Comparison of ENCODE assay signal across 20 cellular contexts in genomic region chr2:104563398-104564024, GRCh38.
"Had no signal": no experiment of that assay in that cellular context is flagged by ENCODE, and none has a peak within 500 bp of the region (broad histone marks: within the 10 kb centered on the region; RNA-seq: fewer than 3 reads in every experiment).

No MANE protein-coding gene starts in this region.

- FAIRE-seq: colon, islet of Langerhans had no signal

- H3K36me3 ChIP-seq: adrenal gland, lower lobe of right lung, sigmoid colon, upper lobe of left lung, WERI-Rb-1 had no signal

- H3K9me3 ChIP-seq: adrenal gland, lower lobe of right lung, sigmoid colon, testis, upper lobe of left lung had no signal

- H3K4me1 ChIP-seq: adrenal gland, lower lobe of right lung, sigmoid colon, testis, upper lobe of left lung had no signal

- H3K27ac ChIP-seq: adrenal gland, dorsolateral prefrontal cortex, lower lobe of right lung, sigmoid colon, testis, upper lobe of left lung, WERI-Rb-1 had no signal

- DNase-seq: activated CD4-positive, alpha-beta T cell treated with anti-CD3 and anti-CD28 coated beads, Interleukin-2, amount 50 U/mL, for 4 hours; activated gamma-delta T cell; activated T-cell treated with anti-CD3 and anti-CD28 coated beads, Interleukin-2, amount 50 U/mL, for 72 hours; adrenal gland; central memory CD4-positive, alpha-beta T cell; dorsolateral prefrontal cortex; foreskin fibroblast; left colon; lower lobe of right lung; sigmoid colon; stimulated activated CD4-positive, alpha-beta T cell treated with anti-CD3 and anti-CD28 coated beads, Interleukin-4, amount 100 ng/mL, for 24 hours; T-helper 2 cell; testis; upper lobe of left lung; WERI-Rb-1 had no signal

- H3K4me3 ChIP-seq: adrenal gland, dorsolateral prefrontal cortex, lower lobe of right lung, sigmoid colon, testis, upper lobe of left lung had no signal

- H3K27me3 ChIP-seq: adrenal gland, sigmoid colon, testis, upper lobe of left lung had no signal

- ATAC-seq: activated naive CD4-positive, alpha-beta T cell treated with anti-CD3 and anti-CD28 coated beads, Interleukin-2, amount 50 U/mL, for 72 hours; activated T-cell treated with anti-CD3 and anti-CD28 coated beads, Interleukin-2, amount 50 U/mL, for 72 hours; left colon; lower lobe of right lung; natural killer cell treated with Interleukin-12 subunit alpha and Interleukin-12 subunit beta and Interleukin-15 and Interleukin-18, amount 100 ng/mL, for 72 hours; stimulated activated effector memory CD8-positive, alpha-beta T cell treated with anti-CD3 and anti-CD28 coated beads, Interleukin-12 subunit alpha, Interleukin-12 subunit beta, amount 100 ng/mL, for 72 hours had no signal
